ENCODE assay signal across 19 cellular contexts in genomic region chr11:65090628-65091027, GRCh38.
DNase-seq lines count a peak whose midpoint lies in the region; ATAC-seq and TF ChIP-seq lines count a peak whose summit lies in the region.
"Had no signal": no experiment of that assay in that cellular context is flagged by ENCODE, and none has a peak within 500 bp of the region (broad histone marks: within the 10 kb centered on the region; RNA-seq: fewer than 3 reads in every experiment).

No MANE protein-coding gene starts in this region.

- no peaks in the 10 kb centered on the region for H3F3A ChIP-seq in OCI-LY1 (ENCODE audit: insufficient read depth, low read length)

- DNase-seq in Ammon's horn (ENCODE audit: low spot score), result peak; percentile 75
- peak; percentile 14 to 55 for DNase-seq in hippocampal formation (lab: John Stamatoyannopoulos, UW)
- peak; percentile 86 for DNase-seq in pons (ENCODE audit: low spot score)
- DNase-seq in NK-92 (lab: John Stamatoyannopoulos, UW; ENCODE audit: unreplicated experiment), result no peak
- DNase-seq in NCI-H524 treated with DMSO at 0.1 percent for 48 hours (lab: John Stamatoyannopoulos, UW), result no peak
- DNase-seq in stimulated activated CD4-positive, alpha-beta T cell treated with anti-CD3 and anti-CD28 coated beads, Interleukin-1b, Interleukin-23, amount 100 ng/mL, for 48 hours, result no peak
- DNase-seq: DND-41; HFFc6; KG1; NCI-H1092; NCI-H146; NCI-H2107; NCI-H2227 treated with DMSO at 0.1 percent for 48 hours; NCI-H526 treated with DMSO at 0.1 percent for 48 hours; NK-92 treated with Interleukin-12 subunit alpha and Interleukin-12 subunit beta, amount 100 ng/mL, for 24 hours; OCI-M1; RPMI8226 had no signal

- H3K27ac ChIP-seq in OCI-LY1 (ENCODE audit: low read depth, low read length, poor library complexity, severe bottlenecking), result peak overlapping the region; percentile 87

- peaks cover 26% of the 10 kb centered on the region; the same call in 1 of the 2 replicates for H3K36me3 ChIP-seq in OCI-LY1 (ENCODE audit: insufficient read depth, low read length)

- no peak for TF ChIP-seq CTCF in OCI-LY1 (IDR thresholded peaks at IDR 0.05; ENCODE audit: low read length)

- peak overlapping the region; percentile 0; the same call in 1 of the 2 replicates for H3K4me2 ChIP-seq in OCI-LY1 (ENCODE audit: low read length)

- no peak overlapping the region for H2AFZ ChIP-seq in OCI-LY1 (ENCODE audit: low read length)

- peak overlapping the region; percentile 45; the same call in 1 of the 2 replicates for H3K9ac ChIP-seq in OCI-LY1 (ENCODE audit: low read length)

- no peak for ATAC-seq in GM18519 (IDR thresholded peaks at IDR 0.05; ENCODE audit: low FRiP score, unreplicated experiment)

- H3K9me2 ChIP-seq in OCI-LY1 (ENCODE audit: low read depth, low read length), result no peaks in the 10 kb centered on the region

- H3K27me3 ChIP-seq in OCI-LY1 (ENCODE audit: insufficient read depth, low read length), result no peaks in the 10 kb centered on the region

- H3K4me1 ChIP-seq in OCI-LY1 (ENCODE audit: insufficient read depth, low read length, severe bottlenecking), result peaks cover 31% of the 10 kb centered on the region

- no peaks in the 10 kb centered on the region for H3K9me3 ChIP-seq in OCI-LY1 (ENCODE audit: low read length)

- H3K4me3 ChIP-seq in OCI-LY1 (ENCODE audit: low read depth, low read length, poor library complexity, severe bottlenecking), result no peak overlapping the region

- H4K20me1 ChIP-seq in OCI-LY1 (ENCODE audit: insufficient read depth, low read length), result no peaks in the 10 kb centered on the region

- no peaks in the 10 kb centered on the region for H3K79me2 ChIP-seq in OCI-LY1 (ENCODE audit: insufficient read depth, low read length)

Comparison
In these comparisons a context has a peak if more than half of its experiments do, and no peak if none do; other contexts are left out.
1. DNase-seq: peak in Ammon's horn (single experiment), hippocampal formation (2 of 2) and pons (single experiment); none in NK-92 (single experiment), NCI-H524 treated with DMSO at 0.1 percent for 48 hours (single experiment) and stimulated activated CD4-positive, alpha-beta T cell treated with anti-CD3 and anti-CD28 coated beads, Interleukin-1b, Interleukin-23, amount 100 ng/mL, for 48 hours (single experiment).